24 cellular contexts compared by ENCODE assay signal in the genomic region with DNA sequence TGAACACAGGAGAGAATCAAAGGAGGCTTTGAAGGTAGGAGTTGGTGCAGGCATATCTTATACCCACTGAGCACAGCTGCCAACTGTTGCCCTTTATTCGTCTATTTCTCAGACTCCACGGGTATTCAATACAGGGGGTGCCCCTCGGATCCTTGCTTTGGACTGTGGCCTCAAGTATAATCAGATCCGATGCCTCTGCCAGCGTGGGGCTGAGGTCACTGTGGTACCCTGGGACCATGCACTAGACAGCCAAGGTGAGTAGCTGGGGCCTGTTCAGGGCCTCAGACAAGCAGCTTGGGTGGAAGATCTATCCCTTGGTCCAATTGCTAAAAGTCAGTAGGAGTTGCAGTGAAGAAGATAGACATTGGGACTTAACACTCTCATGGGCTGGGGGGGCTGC. TPM values are rescaled to one million over a fixed set of nuclear protein-coding genes. Genes with fewer than 3 reads are reported as not detected.
DNase-seq lines count a peak whose midpoint lies in the region; ATAC-seq and TF ChIP-seq lines count a peak whose summit lies in the region.
"Had no signal": no experiment of that assay in that cellular context is flagged by ENCODE, and none has a peak within 500 bp of the region (broad histone marks: within the 10 kb centered on the region; RNA-seq: fewer than 3 reads in every experiment).

No MANE protein-coding gene starts in this region.

- no peak overlapping the region for H3K27ac ChIP-seq in PC-9
- H3K27ac ChIP-seq: BLaER1 treated with 17β-estradiol and CSF1 and Interleukin-3, amounts not matched to agents 10 nM and 100 nM; C4-2B had no signal

- no peaks in the 10 kb centered on the region for H3K9me3 Mint-ChIP-seq in chondrocyte (ENCODE audit: low read depth)
- no peaks in the 10 kb centered on the region for H3K9me3 Mint-ChIP-seq in stimulated activated effector memory CD8-positive, alpha-beta T cell treated with anti-CD3 and anti-CD28 coated beads, Interleukin-12 subunit alpha, Interleukin-12 subunit beta, amount 100 ng/mL, for 72 hours
- no peaks in the 10 kb centered on the region for H3K9me3 Mint-ChIP-seq in Caco-2 (ENCODE audit: unreplicated experiment)
- H3K9me3 Mint-ChIP-seq: CD4-positive, alpha-beta T cell; CD8-positive, alpha-beta T cell had no signal

- POLR2A ChIA-PET in PC-9 (lab: Charles Lee; ENCODE audit: unreplicated experiment) (no interaction called here), Caco-2 (lab: Charles Lee) (no interaction called here)

- no peaks in the 10 kb centered on the region for H3K9me2 ChIP-seq in PC-9 (ENCODE audit: insufficient read depth)

- TF ChIP-seq CTCF in chondrocyte (IDR thresholded peaks at IDR 0.05) (no peak), PC-9 (conservative IDR thresholded peaks at IDR 0.05) (no peak), Caco-2 (IDR thresholded peaks at IDR 0.05; ENCODE audit: insufficient read depth in 1 of 2, low read depth in 1 of 2, low read length in 1 of 2, severe bottlenecking in 1 of 2, unreplicated experiment in 1 of 2) (no peak)

- H3K4me2 ChIP-seq in PC-9: no peak overlapping the region
- H3K4me2 ChIP-seq: BLaER1 treated with 17β-estradiol and CSF1 and Interleukin-3, amounts not matched to agents 10 nM and 100 nM had no signal

- H3F3A ChIP-seq in PC-9 (ENCODE audit: insufficient read depth, low read depth): no peaks in the 10 kb centered on the region; the same call in 1 of the 2 replicates

- intact Hi-C loops in posterior vena cava (cut with DNase I): no loop called here
- intact Hi-C loops in PC-9 (cut with micrococcal nuclease; ENCODE audit: unreplicated experiment): no loop called here
- intact Hi-C loops in Caco-2 (cut with micrococcal nuclease; ENCODE audit: unreplicated experiment): no loop called here

- peaks cover 14% of the 10 kb centered on the region for H3K4me1 Mint-ChIP-seq in chondrocyte (ENCODE audit: low read depth)
- H3K4me1 Mint-ChIP-seq in stimulated activated effector memory CD8-positive, alpha-beta T cell treated with anti-CD3 and anti-CD28 coated beads, Interleukin-12 subunit alpha, Interleukin-12 subunit beta, amount 100 ng/mL, for 72 hours: peaks cover 16% of the 10 kb centered on the region
- H3K4me1 Mint-ChIP-seq in Caco-2 (ENCODE audit: low read depth, unreplicated experiment): peaks cover 7% of the 10 kb centered on the region

- no TSS peak for BruUV-seq in PC-9 (replicated peaks; lab: Mats Ljungman, UMichigan)
- BruUV-seq in Caco-2 (replicated peaks; lab: Mats Ljungman, UMichigan): no TSS peak

- H3K36me3 Mint-ChIP-seq in chondrocyte (ENCODE audit: low read depth) (peaks cover 42% of the 10 kb centered on the region), Caco-2 (ENCODE audit: insufficient read depth, unreplicated experiment) (peaks cover 85% of the 10 kb centered on the region)
- H3K36me3 Mint-ChIP-seq in stimulated activated effector memory CD8-positive, alpha-beta T cell treated with anti-CD3 and anti-CD28 coated beads, Interleukin-12 subunit alpha, Interleukin-12 subunit beta, amount 100 ng/mL, for 72 hours: peaks cover 100% of the 10 kb centered on the region

- H3K4me1 ChIP-seq in PC-9 (replicated peaks; ENCODE audit: insufficient read depth): peaks cover 10% of the 10 kb centered on the region
- H3K4me1 ChIP-seq in Caco-2: peaks cover 10% of the 10 kb centered on the region
- H3K4me1 ChIP-seq in HAP-1: peaks cover 15% of the 10 kb centered on the region

- in situ Hi-C loops in HAP-1 (cut with MboI; ENCODE audit: low sequenced_read_pairs): no loop called here

- H3K27ac Mint-ChIP-seq in chondrocyte (ENCODE audit: unreplicated experiment) (no peak overlapping the region), Caco-2 (ENCODE audit: unreplicated experiment) (no peak overlapping the region)
- peak overlapping the region; percentile 58 for H3K27ac Mint-ChIP-seq in stimulated activated effector memory CD8-positive, alpha-beta T cell treated with anti-CD3 and anti-CD28 coated beads, Interleukin-12 subunit alpha, Interleukin-12 subunit beta, amount 100 ng/mL, for 72 hours
- H3K27ac Mint-ChIP-seq: B cell; CD4-positive, alpha-beta T cell; CD8-positive, alpha-beta T cell had no signal

- H4K20me1 ChIP-seq in PC-9 (ENCODE audit: insufficient read depth): no peaks in the 10 kb centered on the region

- H3K79me2 ChIP-seq in PC-9 (ENCODE audit: low read depth): peaks cover 24% of the 10 kb centered on the region

- CTCF ChIA-PET in PC-9 (lab: Charles Lee): no interaction called here
- CTCF ChIA-PET in Caco-2 (lab: Charles Lee): no interaction called here

- DNase-seq in chondrocyte (ENCODE audit: low spot score): peak; percentile 37
- DNase-seq in posterior vena cava (ENCODE audit: low spot score): peak; percentile 49
- no peak for DNase-seq in stimulated activated effector memory CD8-positive, alpha-beta T cell treated with anti-CD3 and anti-CD28 coated beads, Interleukin-12 subunit alpha, Interleukin-12 subunit beta, amount 100 ng/mL, for 72 hours (ENCODE audit: low spot score in 2 of 2)
- no peak for DNase-seq in PC-9
- DNase-seq in T-helper 9 cell: no peak
- DNase-seq in Caco-2: no peak
- no peak for DNase-seq in HAP-1 (ENCODE audit: low spot score in 2 of 2)
- DNase-seq: 8988T; AML-193; CD4-positive, alpha-beta T cell; CD8-positive, alpha-beta T cell; DMS 273 treated with DMSO at 0.1 percent for 48 hours; DMS153; DMS53; DMS79; DND-41; EL; GDM1 had no signal

- H2AFZ ChIP-seq in PC-9: no peak overlapping the region

- H3K27me3 ChIP-seq in PC-9 (ENCODE audit: insufficient read depth, low read depth) (no peaks in the 10 kb centered on the region), Caco-2 (replicated peaks; ENCODE audit: control insufficient read depth, insufficient read depth, low read length) (no peaks in the 10 kb centered on the region), HAP-1 (ENCODE audit: low read depth) (no peaks in the 10 kb centered on the region)
- H3K27me3 ChIP-seq: BLaER1 treated with 17β-estradiol and CSF1 and Interleukin-3, amounts not matched to agents 10 nM and 100 nM had no signal

- no peak overlapping the region for H3K4me3 ChIP-seq in PC-9
- no peak overlapping the region for H3K4me3 ChIP-seq in Caco-2 (ENCODE audit: low read depth, low read length)
- H3K4me3 ChIP-seq in HAP-1: no peak overlapping the region
- H3K4me3 ChIP-seq: BLaER1 treated with 17β-estradiol and CSF1 and Interleukin-3, amounts not matched to agents 10 nM and 100 nM; GM12878 had no signal

- H3K9me3 ChIP-seq in PC-9 (ENCODE audit: insufficient read depth, low read depth) (no peaks in the 10 kb centered on the region), Caco-2 (no peaks in the 10 kb centered on the region), HAP-1 (no peaks in the 10 kb centered on the region)
- H3K9me3 ChIP-seq: BLaER1 treated with 17β-estradiol and CSF1 and Interleukin-3, amounts not matched to agents 10 nM and 100 nM had no signal

- ATAC-seq in stimulated activated effector memory CD8-positive, alpha-beta T cell treated with anti-CD3 and anti-CD28 coated beads, Interleukin-12 subunit alpha, Interleukin-12 subunit beta, amount 100 ng/mL, for 72 hours: no peak
- ATAC-seq: CD8-positive, alpha-beta T cell; GM12878 had no signal

- H3K36me3 ChIP-seq in PC-9 (ENCODE audit: low read depth) (peaks cover 25% of the 10 kb centered on the region), Caco-2 (ENCODE audit: control insufficient read depth, insufficient read depth, low read length) (peaks cover 4% of the 10 kb centered on the region), HAP-1 (replicated peaks) (peaks cover 98% of the 10 kb centered on the region)

- H3K27me3 Mint-ChIP-seq in chondrocyte (ENCODE audit: low read depth): no peaks in the 10 kb centered on the region
- no peaks in the 10 kb centered on the region for H3K27me3 Mint-ChIP-seq in Caco-2 (ENCODE audit: insufficient read depth, unreplicated experiment)
- H3K27me3 Mint-ChIP-seq: B cell; CD4-positive, alpha-beta T cell had no signal

- H3K4me3 Mint-ChIP-seq in chondrocyte (ENCODE audit: unreplicated experiment): no peak overlapping the region
- H3K4me3 Mint-ChIP-seq in stimulated activated effector memory CD8-positive, alpha-beta T cell treated with anti-CD3 and anti-CD28 coated beads, Interleukin-12 subunit alpha, Interleukin-12 subunit beta, amount 100 ng/mL, for 72 hours: no peak overlapping the region
- H3K4me3 Mint-ChIP-seq in Caco-2 (ENCODE audit: unreplicated experiment): no peak overlapping the region
- H3K4me3 Mint-ChIP-seq: B cell; CD4-positive, alpha-beta T cell; CD8-positive, alpha-beta T cell had no signal

RNA-seq across cellular contexts. Expression of a gene that starts 5.2 kb away (rescaled TPM):
- total RNA-seq in chondrocyte: 54.8 to 88.4 TPM (median 55.0 TPM) in 3 replicates
- 10 to 100 TPM; 20.1 to 27.4 TPM for total RNA-seq in posterior vena cava
- total RNA-seq in PC-9 (2021): 41.5 and 70.8 TPM in 2 replicates
- total RNA-seq in Caco-2 (2022): 86.4 and 103 TPM in 2 replicates

RNA-seq across cellular contexts. Expression of a gene that starts 10.3 kb away (rescaled TPM):
- total RNA-seq in chondrocyte (21.8 to 27.9 TPM (median 24.3 TPM) in 3 replicates), posterior vena cava (10 to 100 TPM; 15.3 to 16.8 TPM), PC-9 (2021) (49.0 and 70.0 TPM in 2 replicates), Caco-2 (2022) (93.7 and 98.2 TPM in 2 replicates)

RNA-seq across cellular contexts. Expression of a gene that starts 10.6 kb away (rescaled TPM):
- total RNA-seq in chondrocyte (79.0 to 116 TPM (median 91.2 TPM) in 3 replicates), posterior vena cava (100 to 1,000 TPM in 1 of 2 donors, 10 to 100 TPM in 1; 76.1 to 116 TPM), PC-9 (2021) (92.8 and 126 TPM in 2 replicates), Caco-2 (2022) (150 and 157 TPM in 2 replicates)

RNA-seq across cellular contexts. Expression of a gene that starts 40.4 kb away (rescaled TPM):
- 0.17 to 0.31 TPM in 2 of 3 replicates, not detected in the other for total RNA-seq in chondrocyte
- total RNA-seq in posterior vena cava: 1 to 10 TPM in 1 of 2 donors, under 1 TPM in 1; 0.24 to 1.4 TPM
- total RNA-seq in PC-9 (2021): 1.5 and 2.3 TPM in 2 replicates
- 3.9 and 4.3 TPM in 2 replicates for total RNA-seq in Caco-2 (2022)
- total RNA-seq: B cell; CD4-positive, alpha-beta T cell; CD8-positive, alpha-beta T cell; GM12878 had no signal

RNA-seq across cellular contexts. Expression of a gene that starts 52.8 kb away (rescaled TPM):
- total RNA-seq in chondrocyte (not detected in 3 replicates), posterior vena cava (1 to 10 TPM in 1 of 2 donors, under 1 TPM in 1; 0.19 to 1.0 TPM), PC-9 (2021) (not detected in 2 replicates), Caco-2 (2022) (0.25 and 0.51 TPM in 2 replicates)
- total RNA-seq: B cell; CD4-positive, alpha-beta T cell; CD8-positive, alpha-beta T cell; Daoy; G401; GM12878 had no signal

Comparison
In these comparisons a context has a peak if more than half of its experiments do, and no peak if none do; other contexts are left out.
1. DNase-seq: peak in chondrocyte (single experiment) and posterior vena cava (single experiment); none in stimulated activated effector memory CD8-positive, alpha-beta T cell treated with anti-CD3 and anti-CD28 coated beads, Interleukin-12 subunit alpha, Interleukin-12 subunit beta, amount 100 ng/mL, for 72 hours (0 of 2), PC-9 (0 of 2), T-helper 9 cell (single experiment), Caco-2 (0 of 2) and HAP-1 (0 of 2).